20 cellular contexts compared by ENCODE assay signal in genomic region chr2:209965723-209966122, GRCh38. TPM values are rescaled to one million over a fixed set of nuclear protein-coding genes. Genes with fewer than 3 reads are reported as not detected.
DNase-seq lines count a peak whose midpoint lies in the region; ATAC-seq, FAIRE-seq and TF ChIP-seq lines count a peak whose summit lies in the region.
"Had no signal": no experiment of that assay in that cellular context is flagged by ENCODE, and none has a peak within 500 bp of the region (broad histone marks: within the 10 kb centered on the region; RNA-seq: fewer than 3 reads in every experiment).

No MANE protein-coding gene starts in this region.

- ATAC-seq in esophagus mucosa: peak; percentile 54
- ATAC-seq: GM12878, HCT116, HepG2 had no signal

- no peaks in the 10 kb centered on the region for H3K27me3 ChIP-seq in bronchial epithelial cell (ENCODE audit: control insufficient read depth, insufficient read depth, low read length)
- H3K27me3 ChIP-seq in tibial nerve: peaks cover 0 to 5% of the 10 kb centered on the region in 2 donors
- H3K27me3 ChIP-seq: BLaER1 treated with 17β-estradiol and CSF1 and Interleukin-3, amounts not matched to agents 10 nM and 100 nM had no signal

- no peaks in the 10 kb centered on the region for H3K9me3 ChIP-seq in tibial nerve
- H3K9me3 ChIP-seq: BLaER1 treated with 17β-estradiol and CSF1 and Interleukin-3, amounts not matched to agents 10 nM and 100 nM had no signal

- H3K27ac ChIP-seq in RWPE1 (no peak overlapping the region), tibial nerve (no peak overlapping the region)
- H3K27ac ChIP-seq: BLaER1 treated with 17β-estradiol and CSF1 and Interleukin-3, amounts not matched to agents 10 nM and 100 nM had no signal

- H3K4me3 ChIP-seq in bronchial epithelial cell (ENCODE audit: low read depth, low read length): no peak overlapping the region
- no peak overlapping the region for H3K4me3 ChIP-seq in tibial nerve
- H3K4me3 ChIP-seq: BLaER1 treated with 17β-estradiol and CSF1 and Interleukin-3, amounts not matched to agents 10 nM and 100 nM; GM12878 had no signal

- TF ChIP-seq CTCF in RWPE1 (conservative IDR thresholded peaks at IDR 0.05; ENCODE audit: low read depth) (no peak), bronchial epithelial cell (IDR thresholded peaks at IDR 0.05; ENCODE audit: insufficient read depth, low read length, severe bottlenecking) (no peak), tibial nerve (IDR thresholded peaks at IDR 0.05) (no peak)

- CTCF ChIA-PET in RWPE1 (lab: Yijun Ruan, JAX): interaction anchor here (1.0 kb wide), 1 partner anchor 12 kb away, joined by 3 read pairs; no protein-coding TSS in a partner anchor

- no peak for TF ChIP-seq EP300 in tibial nerve (IDR thresholded peaks at IDR 0.05)

- FAIRE-seq in bronchial epithelial cell (lab: Jason Lieb, UNC): no peak
- FAIRE-seq: GM12878, HepG2 had no signal

- POLR2A ChIA-PET in RWPE1 (lab: Yijun Ruan, JAX; ENCODE audit: low non-redundant PET): no interaction called here

- WGBS in tibial nerve, 2 donors: 88 to 90% methylated on average over 2 of the region's 2 CpGs

- H3K36me3 ChIP-seq in bronchial epithelial cell (ENCODE audit: control insufficient read depth, insufficient read depth, low read length) (no peaks in the 10 kb centered on the region), tibial nerve (no peaks in the 10 kb centered on the region)
- H3K36me3 ChIP-seq: BLaER1 treated with 17β-estradiol and CSF1 and Interleukin-3, amounts not matched to agents 10 nM and 100 nM had no signal

- DNase-seq in RWPE1 (ENCODE audit: low spot score): peak; percentile 7
- DNase-seq in bronchial epithelial cell (ENCODE audit: low read depth): peak; percentile 79
- DNase-seq in hippocampal formation (lab: John Stamatoyannopoulos, UW): no peak
- DNase-seq in NCI-H1092 (lab: John Stamatoyannopoulos, UW): no peak
- DNase-seq in tibial nerve (ENCODE audit: low spot score in 2 of 2): no peak
- DNase-seq: CD4-positive, CD25-positive, alpha-beta regulatory T cell; CD8-positive, alpha-beta memory T cell; COR-L47; DMS 273 treated with DMSO at 0.1 percent for 48 hours; DMS53; DND-41; EL; GOT3; H7; HFFc6 had no signal

- H3K4me1 ChIP-seq in tibial nerve: peaks cover 0 to 5% (median 0%) of the 10 kb centered on the region in 4 donors

- TF ChIP-seq POLR2A in tibial nerve (IDR thresholded peaks at IDR 0.05): no peak

RNA-seq across cellular contexts. Expression of gene RPE, which starts 36.7 kb away (rescaled TPM):
- total RNA-seq in bronchial epithelial cell (121 and 130 TPM in 2 replicates), esophagus mucosa (43.2 TPM), tibial nerve (10 to 100 TPM; 42.0 to 83.0 (median 58.5) TPM)

Comparison
In these comparisons a context has a peak if more than half of its experiments do, and no peak if none do; other contexts are left out.
1. DNase-seq: peak in RWPE1 (single experiment) and bronchial epithelial cell (single experiment); none in hippocampal formation (0 of 2), NCI-H1092 (single experiment) and tibial nerve (0 of 2).